ENCODE assay signal across 9 cellular contexts in the genomic region with DNA sequence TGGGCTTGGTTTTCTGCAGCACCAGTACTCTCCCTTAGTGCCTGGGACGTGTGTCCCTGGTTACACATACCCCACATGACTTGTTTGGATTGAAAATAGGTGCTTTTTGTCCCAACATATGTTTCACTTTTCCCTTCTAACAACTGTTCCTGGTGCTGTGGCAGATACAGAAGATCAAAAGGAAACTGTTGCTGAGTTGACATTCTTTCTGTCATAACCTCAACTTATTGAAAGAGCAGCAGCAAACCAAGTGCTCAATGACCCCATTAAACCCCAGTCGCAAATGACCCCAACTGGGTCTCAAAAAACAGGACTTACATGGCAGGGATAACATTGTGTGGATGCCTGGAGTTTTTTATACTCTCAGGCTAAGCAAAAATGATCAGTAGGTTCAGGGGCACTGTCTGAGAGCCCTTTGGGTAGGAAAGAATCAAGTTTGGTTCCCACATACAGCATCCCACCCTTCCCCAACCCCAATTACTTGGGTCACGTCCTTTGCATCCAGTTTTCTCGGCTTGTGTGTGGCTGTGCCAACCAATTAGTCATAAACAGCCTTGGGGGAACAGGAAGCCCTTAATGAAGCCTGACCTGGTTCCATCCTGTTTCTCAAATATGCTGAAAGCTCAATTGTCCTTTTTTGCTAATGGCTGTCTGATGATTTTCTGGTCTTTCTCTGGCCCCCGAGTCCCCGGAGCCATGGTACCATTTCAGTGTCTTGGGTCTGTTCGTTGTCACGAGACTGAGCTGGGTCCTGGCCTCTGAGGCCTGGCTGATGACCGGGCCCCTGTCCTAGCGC. TPM values are rescaled to one million over a fixed set of nuclear protein-coding genes. Genes with fewer than 3 reads are reported as not detected.
DNase-seq lines count a peak whose midpoint lies in the region; ATAC-seq, FAIRE-seq and TF ChIP-seq lines count a peak whose summit lies in the region.
"Had no signal": no experiment of that assay in that cellular context is flagged by ENCODE, and none has a peak within 500 bp of the region (broad histone marks: within the 10 kb centered on the region; RNA-seq: fewer than 3 reads in every experiment).

No MANE protein-coding gene starts in this region.

- peaks cover 72% of the 10 kb centered on the region for H3K4me1 ChIP-seq in CD4-positive, alpha-beta memory T cell (ENCODE audit: insufficient read depth, low read length)
- H3K4me1 ChIP-seq in KMS-11 (ENCODE audit: low read depth, poor library complexity, severe bottlenecking) (peaks cover 68% of the 10 kb centered on the region), breast epithelium (no peaks in the 10 kb centered on the region), mucosa of rectum (ENCODE audit: control insufficient read depth in 2 of 2, insufficient read depth in 2 of 2, low read length in 2 of 2) (peaks cover 40 to 45% of the 10 kb centered on the region in 2 donors)

- peak overlapping the region; percentile 43 for H3K4me2 ChIP-seq in KMS-11

- H3K27me3 ChIP-seq in CD4-positive, alpha-beta memory T cell (ENCODE audit: insufficient read depth, low read length): no peaks in the 10 kb centered on the region
- H3K27me3 ChIP-seq in KMS-11 (ENCODE audit: insufficient read depth, low read depth): no peaks in the 10 kb centered on the region
- no peaks in the 10 kb centered on the region for H3K27me3 ChIP-seq in breast epithelium
- H3K27me3 ChIP-seq in mucosa of rectum (ENCODE audit: control insufficient read depth in 2 of 2, insufficient read depth in 2 of 2, low read length in 2 of 2): no peaks in the 10 kb centered on the region

- no peak for DNase-seq in CD4-positive, alpha-beta memory T cell
- DNase-seq in breast epithelium (ENCODE audit: low spot score in 2 of 2) (peak in 1 of 2 donors; percentile 39), H54 (ENCODE audit: insufficient read length, low spot score) (no peak)
- DNase-seq: activated T-cell treated with anti-CD3 and anti-CD28 coated beads, Interleukin-2, amount 50 U/mL, for 1 hour had no signal

- POLR2A ChIA-PET in CD4-positive, alpha-beta memory T cell (lab: Charles Lee; ENCODE audit: partially characterized antibody): interaction anchor here (1.0 to 3.0 kb wide), 3 partner anchors 10 to 20 kb away, joined by 3 to 13 read pairs (median 5); no protein-coding TSS in a partner anchor

- H3K79me2 ChIP-seq in KMS-11 (ENCODE audit: insufficient read depth, low read depth): no peaks in the 10 kb centered on the region

- peaks cover 41 to 72% (median 57%) of the 10 kb centered on the region in 4 donors for H3K4me1 Mint-ChIP-seq in CD4-positive, alpha-beta memory T cell

- no peaks in the 10 kb centered on the region for H3K9me3 ChIP-seq in CD4-positive, alpha-beta memory T cell (ENCODE audit: control insufficient read depth in 1 of 2, low read length in 2 of 2)
- no peaks in the 10 kb centered on the region for H3K9me3 ChIP-seq in breast epithelium
- no peaks in the 10 kb centered on the region for H3K9me3 ChIP-seq in mucosa of rectum (ENCODE audit: control insufficient read depth in 2 of 2, low read length in 2 of 2)

- peak overlapping the region; percentile 35; the same call in 1 of the 2 replicates for H2AFZ ChIP-seq in KMS-11 (ENCODE audit: low read depth)

- CTCF ChIA-PET in CD4-positive, alpha-beta memory T cell (lab: Charles Lee; ENCODE audit: partially characterized antibody): interaction anchor here (1.1 to 3.7 kb wide), 5 partner anchors 7 to 21 kb away, joined by 3 to 19 read pairs (median 5); no protein-coding TSS in a partner anchor

- no peak for FAIRE-seq in H54 (lab: Jason Lieb, UNC)

- H4K20me1 ChIP-seq in KMS-11 (ENCODE audit: insufficient read depth): no peaks in the 10 kb centered on the region

- no peak for ATAC-seq in HG02642 (IDR thresholded peaks at IDR 0.05; ENCODE audit: poor library complexity, unreplicated experiment)
- ATAC-seq in HG02588 (IDR thresholded peaks at IDR 0.05; ENCODE audit: unreplicated experiment): no peak
- no peak for ATAC-seq in GM21367 (IDR thresholded peaks at IDR 0.05; ENCODE audit: unreplicated experiment)

- TF ChIP-seq POLR2A in breast epithelium (IDR thresholded peaks at IDR 0.05) (no peak), H54 (IDR thresholded peaks at IDR 0.05; ENCODE audit: low read depth, low read length) (no peak)

- no peak overlapping the region for H3K4me3 ChIP-seq in CD4-positive, alpha-beta memory T cell (ENCODE audit: low read length in 2 of 2)
- no peak overlapping the region for H3K4me3 ChIP-seq in KMS-11 (IDR thresholded peaks at IDR 0.05; ENCODE audit: insufficient read depth, low read depth, low read length)
- H3K4me3 ChIP-seq in breast epithelium: no peak overlapping the region
- peak overlapping the region; percentile 22 to 41 for H3K4me3 ChIP-seq in mucosa of rectum (ENCODE audit: low read length in 2 of 2)

- H3K9me3 Mint-ChIP-seq in CD4-positive, alpha-beta memory T cell: no peaks in the 10 kb centered on the region

- H3K36me3 ChIP-seq in CD4-positive, alpha-beta memory T cell (ENCODE audit: insufficient read depth, low read length): no peaks in the 10 kb centered on the region
- H3K36me3 ChIP-seq in KMS-11 (ENCODE audit: insufficient read depth) (no peaks in the 10 kb centered on the region), breast epithelium (no peaks in the 10 kb centered on the region), mucosa of rectum (ENCODE audit: control insufficient read depth in 2 of 2, insufficient read depth in 2 of 2, low read length in 2 of 2) (no peaks in the 10 kb centered on the region)

- no peak overlapping the region for H3K27ac ChIP-seq in CD4-positive, alpha-beta memory T cell (ENCODE audit: low read depth, low read length)
- H3K27ac ChIP-seq in KMS-11: peak overlapping the region; percentile 23; the same call in 1 of the 2 replicates
- peak overlapping the region; percentile 82 to 83 for H3K27ac ChIP-seq in breast epithelium
- peak overlapping the region; percentile 69 to 88 for H3K27ac ChIP-seq in mucosa of rectum (ENCODE audit: low read depth in 2 of 2, low read length in 2 of 2)

- H3K4me3 Mint-ChIP-seq in CD4-positive, alpha-beta memory T cell: peak overlapping the region in 6 of 8 donors; percentile 49 to 77 (median 69)

- H3K36me3 Mint-ChIP-seq in CD4-positive, alpha-beta memory T cell: no peaks in the 10 kb centered on the region

- H3K9ac ChIP-seq in KMS-11 (no peak overlapping the region), mucosa of rectum (ENCODE audit: low read depth in 1 of 2, low read length in 2 of 2) (no peak overlapping the region)

- H3K27ac Mint-ChIP-seq in CD4-positive, alpha-beta memory T cell: peak overlapping the region in 5 of 7 donors; percentile 47 to 91 (median 72)

- intact Hi-C loops in CD4-positive, alpha-beta memory T cell (cut with micrococcal nuclease): no loop called here
- intact Hi-C loops in breast epithelium (cut with DNase I; ENCODE audit: low total_unique reads): no loop called here

- TF ChIP-seq CTCF in KMS-11 (conservative IDR thresholded peaks at IDR 0.05; ENCODE audit: low read depth, low read length): no peak
- no peak for TF ChIP-seq CTCF in breast epithelium (IDR thresholded peaks at IDR 0.05)

- no peaks in the 10 kb centered on the region for H3K27me3 Mint-ChIP-seq in CD4-positive, alpha-beta memory T cell

RNA-seq across cellular contexts. Expression of gene HKDC1, which starts 4.9 kb away (rescaled TPM):
- total RNA-seq in CD4-positive, alpha-beta memory T cell: 1 to 10 TPM; 3.5 TPM
- 1 to 10 TPM; 5.5 to 8.1 TPM for polyA plus RNA-seq in CD4-positive, alpha-beta memory T cell
- 1 to 10 TPM in 1 of 3 donors, under 1 TPM in 1, not detected in 1; 0.15 to 2.0 TPM for total RNA-seq in breast epithelium

RNA-seq across cellular contexts. Expression of gene SUPV3L1, which starts 45.0 kb away (rescaled TPM):
- 10 to 100 TPM; 35.7 to 39.0 TPM for total RNA-seq in CD4-positive, alpha-beta memory T cell
- 10 to 100 TPM; 14.2 to 21.5 TPM for polyA plus RNA-seq in CD4-positive, alpha-beta memory T cell
- 10 to 100 TPM; 24.3 to 40.1 (median 28.5) TPM for total RNA-seq in breast epithelium

RNA-seq across cellular contexts. Expression of gene HK1, which starts 53.2 kb away (rescaled TPM):
- 10 to 100 TPM; 68.6 to 70.1 TPM for total RNA-seq in CD4-positive, alpha-beta memory T cell
- polyA plus RNA-seq in CD4-positive, alpha-beta memory T cell: 100 to 1,000 TPM; 153 to 156 TPM
- 10 to 100 TPM; 51.2 to 63.4 (median 57.4) TPM for total RNA-seq in breast epithelium

Comparison
In these comparisons a context has a peak if more than half of its experiments do, and no peak if none do; other contexts are left out.
1. H3K4me3 ChIP-seq: peak in mucosa of rectum (2 of 2); none in CD4-positive, alpha-beta memory T cell (0 of 2), KMS-11 (single experiment) and breast epithelium (0 of 3).